9 cellular contexts compared by ENCODE assay signal in the genomic region with DNA sequence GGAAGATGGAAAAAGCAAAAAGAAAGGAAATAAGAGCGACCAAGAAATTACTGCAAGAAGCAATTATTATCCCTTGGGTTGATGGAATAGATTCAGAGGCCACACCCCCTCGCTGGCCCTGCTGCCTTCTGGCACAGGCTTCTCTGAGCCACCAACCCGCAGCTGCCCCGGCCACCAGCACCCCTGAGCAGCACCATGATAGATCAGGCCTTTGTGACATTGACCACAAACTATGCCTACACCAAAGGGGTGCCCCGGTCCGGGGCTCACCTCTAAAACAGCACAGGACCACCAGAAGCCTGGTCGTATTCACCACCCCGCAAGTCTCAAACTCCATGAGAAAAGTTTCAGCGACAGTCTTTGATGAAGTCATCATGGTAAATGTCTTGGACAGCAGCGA.
"Had no signal": no experiment of that assay in that cellular context is flagged by ENCODE, and none has a peak within 500 bp of the region (broad histone marks: within the 10 kb centered on the region; RNA-seq: fewer than 3 reads in every experiment).

No MANE protein-coding gene starts in this region.

- DNase-seq: GM23248, GOT3, HFFc6, IMR-90 had no signal

- H3K4me3 ChIP-seq: GM23248, HAP-1, K562 had no signal

- FAIRE-seq: HepG2, K562 had no signal

- H3K9ac ChIP-seq: GM23248 had no signal

- H3K27ac ChIP-seq: GM23248, HL-60 had no signal

- H3K36me3 ChIP-seq: HAP-1 had no signal

- H3K27ac Mint-ChIP-seq: HFFc6 had no signal

- H3K4me1 ChIP-seq: HAP-1 had no signal

- H3K4me3 Mint-ChIP-seq: HFFc6 had no signal

- ATAC-seq: HCT116, HepG2, K562 had no signal

- H3K9me3 Mint-ChIP-seq: HFFc6 had no signal

- H3K9me3 ChIP-seq: HAP-1 had no signal
